Comparison of ENCODE assay signal across 8 cellular contexts in genomic region chr6:137811912-137812553, GRCh38. TPM values are rescaled to one million over a fixed set of nuclear protein-coding genes. Genes with fewer than 3 reads are reported as not detected.
DNase-seq lines count a peak whose midpoint lies in the region; ATAC-seq and TF ChIP-seq lines count a peak whose summit lies in the region.

No MANE protein-coding gene starts in this region.

- no peak overlapping the region for H3K4me3 ChIP-seq in CD4-positive, alpha-beta memory T cell (ENCODE audit: low read length in 2 of 2)

- no peaks in the 10 kb centered on the region for H3K27me3 Mint-ChIP-seq in CD4-positive, alpha-beta memory T cell
- H3K27me3 Mint-ChIP-seq in IgD-negative memory B cell (no peaks in the 10 kb centered on the region), natural killer cell (ENCODE audit: low read depth in 2 of 2) (no peaks in the 10 kb centered on the region)
- H3K27me3 Mint-ChIP-seq in activated naive CD8-positive, alpha-beta T cell treated with anti-CD3 and anti-CD28 coated beads, Interleukin-2, amount 10 ng/mL, durations not matched to agents 7 days and 5 days, result no peaks in the 10 kb centered on the region

- H3K27ac Mint-ChIP-seq in CD4-positive, alpha-beta memory T cell, result peak overlapping the region; percentile 83 to 98 (median 95)
- H3K27ac Mint-ChIP-seq in IgD-negative memory B cell (peak overlapping the region; percentile 3 to 90 (median 86)), natural killer cell (peak overlapping the region; percentile 79 to 94)
- peak overlapping the region; percentile 80 for H3K27ac Mint-ChIP-seq in activated naive CD8-positive, alpha-beta T cell treated with anti-CD3 and anti-CD28 coated beads, Interleukin-2, amount 10 ng/mL, durations not matched to agents 7 days and 5 days

- CTCF ChIA-PET in CD4-positive, alpha-beta memory T cell (lab: Charles Lee; ENCODE audit: partially characterized antibody), result interaction anchor here (0.5 to 3.5 kb wide), 9 partner anchors 11 to 190 kb away, joined by 3 to 26 read pairs (median 4); partner anchors contain the start of gene TNFAIP3
- CTCF ChIA-PET in HEK293T (lab: Yijun Ruan, JAX), result interaction anchor here (0.7 to 2.2 kb wide), 2 partner anchors 12 to 1987 kb away, joined by 3 to 15 read pairs; no protein-coding TSS in a partner anchor

- DNase-seq in CD4-positive, alpha-beta memory T cell, result no peak
- DNase-seq in activated naive CD8-positive, alpha-beta T cell treated with anti-CD3 and anti-CD28 coated beads, Interleukin-2, amount 10 ng/mL, durations not matched to agents 7 days and 5 days, result no peak
- no peak for DNase-seq in natural killer cell
- no peak for DNase-seq in HEK293T (ENCODE audit: extremely low spot score)
- DNase-seq in NCI-H446 (lab: John Stamatoyannopoulos, UW), result no peak
- no peak for DNase-seq in stimulated activated naive CD4-positive, alpha-beta T cell (lab: John Stamatoyannopoulos, UW)

- no peaks in the 10 kb centered on the region for H3K27me3 ChIP-seq in CD4-positive, alpha-beta memory T cell (ENCODE audit: insufficient read depth, low read length)

- no peak for TF ChIP-seq CTCF in natural killer cell (IDR thresholded peaks at IDR 0.05)

- ATAC-seq in activated naive CD8-positive, alpha-beta T cell treated with anti-CD3 and anti-CD28 coated beads, Interleukin-2, amount 10 ng/mL, durations not matched to agents 7 days and 5 days (ENCODE audit: low read depth), result no peak
- ATAC-seq in natural killer cell, result no peak
- no peak for ATAC-seq in activated CD4-positive, CD25-positive, alpha-beta regulatory T cell treated with anti-CD3 and anti-CD28 coated beads, Interleukin-2, amount 50 U/mL, for 24 hours

- no peaks in the 10 kb centered on the region for H3K36me3 Mint-ChIP-seq in CD4-positive, alpha-beta memory T cell
- H3K36me3 Mint-ChIP-seq in IgD-negative memory B cell (peaks cover 2% of the 10 kb centered on the region), natural killer cell (no peaks in the 10 kb centered on the region)
- peaks cover 4% of the 10 kb centered on the region for H3K36me3 Mint-ChIP-seq in activated naive CD8-positive, alpha-beta T cell treated with anti-CD3 and anti-CD28 coated beads, Interleukin-2, amount 10 ng/mL, durations not matched to agents 7 days and 5 days

- peaks cover 28 to 45% (median 35%) of the 10 kb centered on the region in 4 donors for H3K4me1 Mint-ChIP-seq in CD4-positive, alpha-beta memory T cell
- H3K4me1 Mint-ChIP-seq in IgD-negative memory B cell (peaks cover 18 to 23% (median 21%) of the 10 kb centered on the region in 3 donors), natural killer cell (peaks cover 37 to 38% of the 10 kb centered on the region in 2 donors)
- peaks cover 36% of the 10 kb centered on the region for H3K4me1 Mint-ChIP-seq in activated naive CD8-positive, alpha-beta T cell treated with anti-CD3 and anti-CD28 coated beads, Interleukin-2, amount 10 ng/mL, durations not matched to agents 7 days and 5 days

- H3K9me3 Mint-ChIP-seq in CD4-positive, alpha-beta memory T cell, result no peaks in the 10 kb centered on the region
- H3K9me3 Mint-ChIP-seq in IgD-negative memory B cell (no peaks in the 10 kb centered on the region), natural killer cell (no peaks in the 10 kb centered on the region)
- peaks cover 2% of the 10 kb centered on the region for H3K9me3 Mint-ChIP-seq in activated naive CD8-positive, alpha-beta T cell treated with anti-CD3 and anti-CD28 coated beads, Interleukin-2, amount 10 ng/mL, durations not matched to agents 7 days and 5 days

- intact Hi-C loops in CD4-positive, alpha-beta memory T cell (cut with micrococcal nuclease), result loop anchor here (1.0 kb wide), 3 partner anchors 12 to 55 kb away; partner anchors contain the start of gene TNFAIP3
- intact Hi-C loops in natural killer cell (cut with micrococcal nuclease), result loop anchor here (1.0 to 5.0 kb wide), 4 partner anchors 7 to 104 kb away; no protein-coding TSS in a partner anchor

- H3K4me3 Mint-ChIP-seq in CD4-positive, alpha-beta memory T cell, result peak overlapping the region in 7 of 8 donors; percentile 47 to 86 (median 77)
- H3K4me3 Mint-ChIP-seq in IgD-negative memory B cell (peak overlapping the region in 3 of 4 donors; percentile 70 to 91 (median 90)), natural killer cell (peak overlapping the region; percentile 77)
- H3K4me3 Mint-ChIP-seq in activated naive CD8-positive, alpha-beta T cell treated with anti-CD3 and anti-CD28 coated beads, Interleukin-2, amount 10 ng/mL, durations not matched to agents 7 days and 5 days, result peak overlapping the region; percentile 32

- peak overlapping the region; percentile 65 for H3K27ac ChIP-seq in CD4-positive, alpha-beta memory T cell (ENCODE audit: low read depth, low read length)

- H3K36me3 ChIP-seq in CD4-positive, alpha-beta memory T cell (ENCODE audit: insufficient read depth, low read length), result no peaks in the 10 kb centered on the region

- no peaks in the 10 kb centered on the region for H3K9me3 ChIP-seq in CD4-positive, alpha-beta memory T cell (ENCODE audit: control insufficient read depth in 1 of 2, low read length in 2 of 2)

- POLR2A ChIA-PET in CD4-positive, alpha-beta memory T cell (lab: Charles Lee; ENCODE audit: partially characterized antibody), result interaction anchor here (0.9 to 4.6 kb wide), 10 partner anchors 8 to 592 kb away, joined by 3 to 39 read pairs (median 6); partner anchors contain the start of gene TNFAIP3
- POLR2A ChIA-PET in activated naive CD8-positive, alpha-beta T cell treated with anti-CD3 and anti-CD28 coated beads, Interleukin-2, amount 10 ng/mL, durations not matched to agents 7 days and 5 days (lab: Charles Lee), result interaction anchor here (1.1 to 3.3 kb wide), 4 partner anchors 8 to 56 kb away, joined by 4 to 18 read pairs (median 9); partner anchors contain the start of gene TNFAIP3
- POLR2A ChIA-PET in HEK293T (lab: Yijun Ruan, JAX), result no interaction called here

- peaks cover 35% of the 10 kb centered on the region for H3K4me1 ChIP-seq in CD4-positive, alpha-beta memory T cell (ENCODE audit: insufficient read depth, low read length)

TF ChIP-seq in HEK293T, 16 proteins besides CTCF, POLR2A, EP300 and RAD21:
- TF ChIP-seq NFRKB (IDR thresholded peaks at IDR 0.05) (no peak), FOXM1 (IDR thresholded peaks at IDR 0.05; ENCODE audit: borderline replicate concordance) (no peak), CTBP1 (IDR thresholded peaks at IDR 0.05; ENCODE audit: borderline replicate concordance) (no peak), SUZ12 (IDR thresholded peaks at IDR 0.05) (no peak), HDGF (IDR thresholded peaks at IDR 0.05; ENCODE audit: borderline replicate concordance) (no peak), SP1 (IDR thresholded peaks at IDR 0.05) (no peak), ARNT (IDR thresholded peaks at IDR 0.05) (no peak), TARDBP (IDR thresholded peaks at IDR 0.05) (no peak), ELF4 (IDR thresholded peaks at IDR 0.05) (no peak), FOXA1 (IDR thresholded peaks at IDR 0.05) (no peak), LEF1 (IDR thresholded peaks at IDR 0.05; ENCODE audit: borderline replicate concordance) (no peak), ZNF384 (IDR thresholded peaks at IDR 0.05) (no peak), L3MBTL2 (conservative IDR thresholded peaks at IDR 0.05) (no peak), BHLHE40 (IDR thresholded peaks at IDR 0.05; ENCODE audit: borderline replicate concordance) (no peak), FOXK2 (IDR thresholded peaks at IDR 0.05) (no peak)
- TF ChIP-seq, protein P1, sequence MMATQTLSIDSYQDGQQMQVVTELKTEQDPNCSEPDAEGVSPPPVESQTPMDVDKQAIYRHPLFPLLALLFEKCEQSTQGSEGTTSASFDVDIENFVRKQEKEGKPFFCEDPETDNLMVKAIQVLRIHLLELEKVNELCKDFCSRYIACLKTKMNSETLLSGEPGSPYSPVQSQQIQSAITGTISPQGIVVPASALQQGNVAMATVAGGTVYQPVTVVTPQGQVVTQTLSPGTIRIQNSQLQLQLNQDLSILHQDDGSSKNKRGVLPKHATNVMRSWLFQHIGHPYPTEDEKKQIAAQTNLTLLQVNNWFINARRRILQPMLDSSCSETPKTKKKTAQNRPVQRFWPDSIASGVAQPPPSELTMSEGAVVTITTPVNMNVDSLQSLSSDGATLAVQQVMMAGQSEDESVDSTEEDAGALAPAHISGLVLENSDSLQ (IDR thresholded peaks at IDR 0.05), result no peak

RNA-seq across cellular contexts. Expression of gene TNFAIP3, which starts 55.0 kb away (rescaled TPM):
- 100 to 1,000 TPM; 145 to 165 TPM for total RNA-seq in CD4-positive, alpha-beta memory T cell
- 100 to 1,000 TPM; 112 to 318 TPM for polyA plus RNA-seq in CD4-positive, alpha-beta memory T cell
- polyA plus RNA-seq in IgD-negative memory B cell, result 40.7 TPM
- 10 to 100 TPM; 88.6 to 89.5 TPM for total RNA-seq in activated naive CD8-positive, alpha-beta T cell treated with anti-CD3 and anti-CD28 coated beads, Interleukin-2, amount 10 ng/mL, durations not matched to agents 7 days and 5 days
- total RNA-seq in natural killer cell, result 1,000 to 10,000 TPM; 1,163 to 1,298 (median 1,241) TPM

Comparison
In these comparisons a context has a peak if more than half of its experiments do, and no peak if none do; other contexts are left out.
1. H3K4me3 Mint-ChIP-seq: peak in every context shown above with its lines; median percentile 90 in IgD-negative memory B cell; 77 in CD4-positive, alpha-beta memory T cell; 77 in natural killer cell; 32 in activated naive CD8-positive, alpha-beta T cell treated with anti-CD3 and anti-CD28 coated beads, Interleukin-2, amount 10 ng/mL, durations not matched to agents 7 days and 5 days.
2. RNA of gene TNFAIP3, which starts 55.0 kb away (total RNA-seq): 1,163 to 1,298 TPM in natural killer cell; 145 to 165 TPM in CD4-positive, alpha-beta memory T cell and 88.6 to 89.5 TPM in activated naive CD8-positive, alpha-beta T cell treated with anti-CD3 and anti-CD28 coated beads, Interleukin-2, amount 10 ng/mL, durations not matched to agents 7 days and 5 days; every median in the first group is over 4 times any median in the second.
3. Peak in every context shown above with its lines, with median percentiles within 50 percentile points of each other: H3K27ac Mint-ChIP-seq.